Comparison of ENCODE assay signal across 22 cellular contexts in the genomic region with DNA sequence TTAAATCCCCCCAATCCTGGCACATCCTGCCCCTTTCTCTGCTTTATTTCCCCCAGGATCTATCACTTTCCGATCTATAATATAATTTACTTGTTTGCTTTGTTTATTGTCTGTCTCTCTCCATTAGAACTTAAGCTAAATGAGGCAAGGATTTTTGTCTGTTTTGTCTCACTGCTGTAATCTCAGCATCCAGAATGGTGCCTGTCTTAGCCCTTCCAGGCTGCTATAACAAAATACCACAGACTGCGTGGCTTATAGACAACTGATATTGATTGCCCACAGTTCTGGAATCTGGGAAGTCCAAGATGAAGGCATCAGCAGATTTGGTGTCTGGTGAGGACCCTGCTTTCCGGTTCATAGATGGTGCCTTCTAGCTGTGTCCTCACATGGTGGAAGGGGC.
"Had no signal": no experiment of that assay in that cellular context is flagged by ENCODE, and none has a peak within 500 bp of the region (broad histone marks: within the 10 kb centered on the region; RNA-seq: fewer than 3 reads in every experiment).

No MANE protein-coding gene starts in this region.

- H3K27ac ChIP-seq: epithelial cell of prostate, esophagus muscularis mucosa, gastrocnemius medialis, heart right ventricle, lower lobe of right lung, psoas muscle, sigmoid colon, stomach, thoracic aorta, transverse colon had no signal

- H3K4me1 ChIP-seq: gastrocnemius medialis, psoas muscle had no signal

- H3K9me3 ChIP-seq: esophagus muscularis mucosa, gastrocnemius medialis, heart right ventricle, lower lobe of right lung, psoas muscle, sigmoid colon, stomach, thoracic aorta, transverse colon had no signal

- ATAC-seq: gastrocnemius medialis; lower lobe of right lung; naive thymus-derived CD4-positive, alpha-beta T cell; psoas muscle had no signal

- H3K36me3 ChIP-seq: gastrocnemius medialis, sigmoid colon, thoracic aorta, transverse colon had no signal

- H3K4me3 ChIP-seq: dorsolateral prefrontal cortex, esophagus muscularis mucosa, gastrocnemius medialis, heart right ventricle, lower lobe of right lung, psoas muscle, sigmoid colon, skin epidermis, stomach, thoracic aorta, transverse colon had no signal

- FAIRE-seq: endometrium had no signal

- DNase-seq: cortex of kidney; dorsolateral prefrontal cortex; effector CD8-positive, alpha-beta T cell; gastrocnemius medialis; heart right ventricle; islet precursor cell; lower lobe of right lung; mesenchymal stem cell; naive thymus-derived CD4-positive, alpha-beta T cell; nephron progenitor cell; psoas muscle; sigmoid colon; stimulated activated CD4-positive, alpha-beta T cell treated with anti-CD3 and anti-CD28 coated beads, Interleukin-12 subunit alpha, Interleukin-12 subunit beta, amount 100 ng/mL, for 4 hours; stimulated activated naive CD4-positive, alpha-beta T cell; stomach; substantia nigra; transverse colon had no signal
